ENCODE assay signal across 1 cellular context in the genomic region with DNA sequence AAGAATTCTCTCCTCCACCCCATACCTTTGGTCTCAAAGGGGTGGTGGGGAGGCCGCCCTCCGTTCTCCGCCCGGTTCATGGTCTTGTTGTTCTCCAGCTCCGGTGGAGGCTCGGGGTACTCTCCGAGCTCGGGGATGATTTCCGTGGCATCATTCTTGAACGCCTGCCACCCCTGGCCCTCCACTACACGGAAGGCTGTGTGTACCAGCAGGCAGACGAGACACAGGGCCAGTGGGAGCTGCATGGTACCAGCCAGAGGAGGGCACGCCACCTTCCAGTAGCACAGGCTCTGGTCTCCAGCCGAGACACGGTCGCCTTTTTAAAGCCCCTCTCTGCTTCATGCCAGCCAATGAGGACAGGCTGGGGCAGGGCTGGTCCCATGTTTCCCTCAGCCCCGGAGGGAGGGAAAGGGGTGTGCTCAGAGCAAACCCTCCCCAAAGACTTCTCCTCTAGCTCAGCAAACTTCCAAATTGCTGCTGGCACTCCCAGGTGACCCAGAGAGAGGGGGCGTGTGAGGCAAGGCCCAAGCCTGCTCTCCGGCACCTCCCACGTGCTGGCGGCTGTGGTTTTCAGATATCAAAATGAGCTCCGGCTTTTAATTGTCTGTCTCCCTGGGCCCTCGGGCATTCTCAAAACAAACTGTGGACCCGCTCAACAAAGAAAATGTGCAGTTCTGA.
A peak's percentile ranks its signal among the peaks of the same experiment; 100 is the strongest.
TF ChIP-seq lines count a peak whose summit lies in the region.

SOST (minus strand) TSS at position 295 of the 678 bp plus-strand sequence; CDS start at position 245, 50 bp downstream.

TF ChIP-seq in HEK293, 187 proteins besides CTCF, POLR2A, EP300 and RAD21 (continued from another document):
- peak; percentile 46; the same call in 1 of the 2 replicates for TF ChIP-seq ZNF398 (tag by site-specific recombination; IDR thresholded peaks at IDR 0.05)
- TF ChIP-seq EGR2 (tag by site-specific recombination; IDR thresholded peaks at IDR 0.05; ENCODE audit: low read depth), result peak; percentile 77
- TF ChIP-seq ZNF48 (tag by site-specific recombination; IDR thresholded peaks at IDR 0.05), result no peak
- TF ChIP-seq ZNF341 (tag by site-specific recombination; IDR thresholded peaks at IDR 0.05; ENCODE audit: low read depth), result 0 out of 2 replicates have a peak, but pooled peaks have one; percentile 36
- no peak for TF ChIP-seq ZNF529 (tag by site-specific recombination; IDR thresholded peaks at IDR 0.05; ENCODE audit: insufficient replicate concordance)
- TF ChIP-seq ZNF433 (tag by site-specific recombination; IDR thresholded peaks at IDR 0.05; ENCODE audit: low read depth), result no peak
- TF ChIP-seq, protein P1, sequence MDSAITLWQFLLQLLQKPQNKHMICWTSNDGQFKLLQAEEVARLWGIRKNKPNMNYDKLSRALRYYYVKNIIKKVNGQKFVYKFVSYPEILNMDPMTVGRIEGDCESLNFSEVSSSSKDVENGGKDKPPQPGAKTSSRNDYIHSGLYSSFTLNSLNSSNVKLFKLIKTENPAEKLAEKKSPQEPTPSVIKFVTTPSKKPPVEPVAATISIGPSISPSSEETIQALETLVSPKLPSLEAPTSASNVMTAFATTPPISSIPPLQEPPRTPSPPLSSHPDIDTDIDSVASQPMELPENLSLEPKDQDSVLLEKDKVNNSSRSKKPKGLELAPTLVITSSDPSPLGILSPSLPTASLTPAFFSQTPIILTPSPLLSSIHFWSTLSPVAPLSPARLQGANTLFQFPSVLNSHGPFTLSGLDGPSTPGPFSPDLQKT (IDR thresholded peaks at IDR 0.05; ENCODE audit: borderline replicate concordance, low read depth, low read length), result no peak
